Comparison of ENCODE assay signal across 1 cellular context in genomic region chr17:81901167-81902022, GRCh38.
TF ChIP-seq lines count a peak whose summit lies in the region.

No MANE protein-coding gene starts in this region.

TF ChIP-seq in HCT116, 20 proteins besides CTCF, POLR2A, EP300 and RAD21 (continued from another document):
- no peak for TF ChIP-seq REST (IDR thresholded peaks at IDR 0.05; ENCODE audit: low read depth)
- no peak for TF ChIP-seq ZFX (IDR thresholded peaks at IDR 0.05)
- TF ChIP-seq SRF (IDR thresholded peaks at IDR 0.05; ENCODE audit: low read depth), result no peak
- TF ChIP-seq ZBTB33 (IDR thresholded peaks at IDR 0.05; ENCODE audit: extremely low read depth, insufficient replicate concordance, low read length), result no peak
- no peak for TF ChIP-seq MAX (IDR thresholded peaks at IDR 0.05)
- no peak for TF ChIP-seq CEBPB (IDR thresholded peaks at IDR 0.05; ENCODE audit: low read depth)
- TF ChIP-seq POLR2AphosphoS5 (IDR thresholded peaks at IDR 0.05; ENCODE audit: low read depth, low read length), result no peak
- TF ChIP-seq TCF7L2 (IDR thresholded peaks at IDR 0.05; ENCODE audit: borderline replicate concordance, extremely low read depth, insufficient read depth, insufficient read length), result no peak
